Comparison of ENCODE assay signal across 8 cellular contexts in the genomic region with DNA sequence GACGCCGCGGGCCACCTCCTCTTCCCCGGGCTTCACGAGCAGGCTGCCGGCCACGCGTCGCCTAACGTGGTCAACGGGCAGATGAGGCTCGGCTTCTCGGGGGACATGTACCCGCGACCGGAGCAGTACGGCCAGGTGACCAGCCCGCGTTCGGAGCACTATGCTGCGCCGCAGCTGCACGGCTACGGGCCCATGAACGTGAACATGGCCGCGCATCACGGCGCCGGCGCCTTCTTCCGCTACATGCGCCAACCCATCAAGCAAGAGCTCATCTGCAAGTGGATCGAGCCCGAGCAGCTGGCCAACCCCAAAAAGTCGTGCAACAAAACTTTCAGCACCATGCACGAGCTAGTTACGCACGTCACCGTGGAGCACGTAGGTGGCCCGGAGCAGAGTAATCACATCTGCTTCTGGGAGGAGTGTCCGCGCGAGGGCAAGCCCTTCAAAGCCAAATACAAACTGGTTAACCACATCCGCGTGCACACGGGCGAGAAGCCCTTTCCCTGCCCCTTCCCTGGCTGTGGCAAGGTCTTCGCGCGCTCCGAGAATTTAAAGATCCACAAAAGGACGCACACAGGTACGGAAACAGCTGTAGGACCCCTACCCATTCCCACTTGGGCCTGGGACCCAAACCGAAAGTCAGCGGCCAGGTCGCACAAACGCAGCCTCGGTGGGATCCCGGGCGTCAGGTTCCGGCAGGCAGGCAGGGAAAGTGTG. TPM values are rescaled to one million over a fixed set of nuclear protein-coding genes. Genes with fewer than 3 reads are reported as not detected.
DNase-seq lines count a peak whose midpoint lies in the region; ATAC-seq, FAIRE-seq and TF ChIP-seq lines count a peak whose summit lies in the region.

No MANE protein-coding gene starts in this region.

- no peaks in the 10 kb centered on the region for H3K9me3 ChIP-seq in A549
- H3K9me3 ChIP-seq in mesodermal cell (ENCODE audit: control insufficient read depth, low read length): no peaks in the 10 kb centered on the region

- peak overlapping the region; percentile 77 for H3K4me2 ChIP-seq in A549

- H3K4me1 ChIP-seq in A549 (no peaks in the 10 kb centered on the region), mesodermal cell (ENCODE audit: control insufficient read depth, insufficient read depth, low read length, poor library complexity, severe bottlenecking) (no peaks in the 10 kb centered on the region)

- peak overlapping the region in 1 of 2 experiments; percentile 53; a peak in 2 of 6 replicates for H3K27ac ChIP-seq in A549
- peak overlapping the region; percentile 48 for H3K27ac ChIP-seq in mesodermal cell (ENCODE audit: low read depth, low read length, severe bottlenecking)

- CTCF ChIA-PET in A549 (lab: Yijun Ruan, JAX): no interaction called here

- POLR2A ChIA-PET in A549 (lab: Yijun Ruan, JAX): no interaction called here

- whole genome bisulfite sequencing in A549 (ENCODE audit: missing lambda C conversion rate): 14% methylated on average over 21 of the region's 63 CpGs
- 0% methylated on average over 53 to 58 of the region's 63 CpGs for WGBS in mesodermal cell (ENCODE audit: insufficient coverage in 2 of 2), 2 experiments

- TF ChIP-seq CTCF in A549 (IDR thresholded peaks at IDR 0.05): no peak

- TF ChIP-seq POLR2A in A549 (IDR thresholded peaks at IDR 0.05; ENCODE audit: low read length): no peak

- TF ChIP-seq EP300 in A549 (IDR thresholded peaks at IDR 0.05): no peak

- FAIRE-seq in A549 (lab: Jason Lieb, UNC): no peak

- no peaks in the 10 kb centered on the region for H3K36me3 ChIP-seq in mesodermal cell (ENCODE audit: control insufficient read depth, insufficient read depth, low read length)

- TF ChIP-seq RAD21 in A549 (conservative IDR thresholded peaks at IDR 0.05 in 1 of 2, IDR thresholded peaks at IDR 0.05 in 1 of 2): no peak

- DNase-seq in A549 (ENCODE audit: low read depth in 1 of 2, low spot score in 1 of 2): peak in 1 of 2 experiments; percentile 23
- DNase-seq in H4 (ENCODE audit: low spot score): peak; percentile 76
- DNase-seq in astrocyte of the hippocampus (ENCODE audit: low read depth, low spot score): peak; percentile 64
- DNase-seq in C1 segment of cervical spinal cord (lab: John Stamatoyannopoulos, UW): no peak
- DNase-seq in NCI-H2081 treated with DMSO at 0.1 percent for 48 hours (lab: John Stamatoyannopoulos, UW): no peak
- no peak for DNase-seq in activated CD4-positive, alpha-beta T cell treated with anti-CD3 and anti-CD28 coated beads for 1 hour

- ATAC-seq in A549 (peak; percentile 72 to 79; a peak in 5 of 6 replicates), HG02642 (IDR thresholded peaks at IDR 0.05; ENCODE audit: poor library complexity, unreplicated experiment) (no peak)

- peak overlapping the region; percentile 42 for H3K4me3 ChIP-seq in A549
- peak overlapping the region; percentile 26 for H3K4me3 ChIP-seq in mesodermal cell (ENCODE audit: extremely low read depth, insufficient read depth, low read length, poor library complexity, severe bottlenecking)

TF ChIP-seq in A549, 52 proteins besides CTCF, POLR2A, EP300 and RAD21:
- TF ChIP-seq HEYL (CRISPR knock-in tag; IDR thresholded peaks at IDR 0.05) (no peak), FOXS1 (CRISPR knock-in tag; IDR thresholded peaks at IDR 0.05) (no peak)
- TF ChIP-seq, protein P1, sequence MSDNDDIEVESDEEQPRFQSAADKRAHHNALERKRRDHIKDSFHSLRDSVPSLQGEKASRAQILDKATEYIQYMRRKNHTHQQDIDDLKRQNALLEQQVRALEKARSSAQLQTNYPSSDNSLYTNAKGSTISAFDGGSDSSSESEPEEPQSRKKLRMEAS (IDR thresholded peaks at IDR 0.05): 0 out of 2 replicates have a peak, but pooled peaks have one; percentile 41

RNA-seq across cellular contexts. Expression of gene ZIC1, which starts 1.5 kb away (rescaled TPM):
- polyA plus RNA-seq in A549 (2011; rRNA removed) (0.01 and 0.03 TPM in 2 replicates), A549 (2017; fragmentation: RNase III; extraction: RNeasy Plus Mini Kit Qiagen cat#74134 plus additional on column Dnase treatment) (0.07 TPM in 1 of 3 replicates, not detected in the others)
- 0.09 and 0.17 TPM in 2 replicates for polyA plus RNA-seq in A549 (2012; cell fraction: cytosol; rRNA removed)
- polyA plus RNA-seq in A549 (2012; cell fraction: nucleus; rRNA removed): 0.70 TPM in 1 of 2 replicates, not detected in the other
- polyA minus RNA-seq in A549 (2011; rRNA and poly(A)+ RNA removed): not detected in 2 replicates
- total RNA-seq in H4 (2014; rRNA removed; shearing (Covaris generic)): 20.8 and 34.1 TPM in 2 replicates
- 16.1 TPM for polyA plus RNA-seq in mesodermal cell (2013, experiment 1 of 2)
- polyA plus RNA-seq in mesodermal cell (2013, experiment 2 of 2): 15.2 TPM

RNA-seq across cellular contexts. Expression of gene ZIC4, which starts 4.3 kb away (rescaled TPM):
- not detected in 2 replicates for polyA plus RNA-seq in A549 (2011; rRNA removed)
- polyA plus RNA-seq in A549 (2012; cell fraction: cytosol; rRNA removed): not detected in 2 replicates
- polyA plus RNA-seq in A549 (2012; cell fraction: nucleus; rRNA removed): not detected in 2 replicates
- polyA plus RNA-seq in A549 (2017; fragmentation: RNase III; extraction: RNeasy Plus Mini Kit Qiagen cat#74134 plus additional on column Dnase treatment): not detected in 3 replicates
- not detected in 2 replicates for polyA minus RNA-seq in A549 (2011; rRNA and poly(A)+ RNA removed)
- 0.21 TPM in 1 of 2 replicates, not detected in the other for total RNA-seq in H4 (2014; rRNA removed; shearing (Covaris generic))
- 2.7 TPM for polyA plus RNA-seq in mesodermal cell (2013, experiment 1 of 2)
- 2.1 TPM for polyA plus RNA-seq in mesodermal cell (2013, experiment 2 of 2)

Comparison
In these comparisons a context has a peak if more than half of its experiments do, and no peak if none do; other contexts are left out.
1. DNase-seq: peak in H4 (single experiment) and astrocyte of the hippocampus (single experiment); none in C1 segment of cervical spinal cord (0 of 14), NCI-H2081 treated with DMSO at 0.1 percent for 48 hours (single experiment) and activated CD4-positive, alpha-beta T cell treated with anti-CD3 and anti-CD28 coated beads for 1 hour (single experiment).